In the genomic region with DNA sequence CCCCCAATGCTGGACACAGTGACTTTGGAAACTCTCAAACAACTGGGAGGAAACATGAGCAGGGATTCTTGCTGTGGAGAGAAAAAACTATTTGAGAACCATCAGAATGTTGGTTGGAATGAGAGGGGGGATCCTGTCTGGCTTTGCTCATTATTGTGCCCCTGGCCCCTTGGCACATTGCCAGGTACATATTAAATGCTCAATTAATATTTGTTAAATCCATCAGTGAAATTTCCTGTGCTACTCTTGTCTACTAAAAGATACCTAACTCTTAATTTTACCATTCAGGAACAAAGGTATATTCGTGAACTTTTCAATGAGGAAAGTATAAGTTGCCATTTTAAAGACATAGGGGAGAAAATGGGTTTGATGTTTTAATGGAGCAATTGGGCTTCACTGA, we compare ENCODE assay signal across 8 cellular contexts.
"Had no signal": no experiment of that assay in that cellular context is flagged by ENCODE, and none has a peak within 500 bp of the region (broad histone marks: within the 10 kb centered on the region; RNA-seq: fewer than 3 reads in every experiment).

No MANE protein-coding gene starts in this region.

- FAIRE-seq: G401.6, GM12878, GM12891, GM12892, GM18507, GM19239 had no signal

- ATAC-seq: GM12878 had no signal

- DNase-seq: GDM1, GF-D8 had no signal

- H3K4me3 ChIP-seq: GM12878 had no signal
